In genomic region chr7:133026210-133026859, GRCh38 we compare ENCODE assay signal across 11 cellular contexts.
"Had no signal": no experiment of that assay in that cellular context is flagged by ENCODE, and none has a peak within 500 bp of the region (broad histone marks: within the 10 kb centered on the region; RNA-seq: fewer than 3 reads in every experiment).

No MANE protein-coding gene starts in this region.

- ATAC-seq: GM23338, HCT116 had no signal

- H2AFZ ChIP-seq: GM23248, GM23338 had no signal

- DNase-seq: GM23248, GOT3, H7, H9, HCEC 1CT, HFFc6 had no signal

- FAIRE-seq: H1, H54 had no signal

- H3K27ac ChIP-seq: GM23248 had no signal

- H3K9me3 ChIP-seq: HAP-1 had no signal

- H3K4me3 ChIP-seq: GM23248, GM23338, HAP-1 had no signal

- H3K9ac ChIP-seq: GM23248 had no signal

- H3K4me1 ChIP-seq: HAP-1 had no signal

- H3K4me2 ChIP-seq: GM23338 had no signal

- H3K36me3 ChIP-seq: HAP-1 had no signal
